ENCODE assay signal across 1 cellular context in the genomic region with DNA sequence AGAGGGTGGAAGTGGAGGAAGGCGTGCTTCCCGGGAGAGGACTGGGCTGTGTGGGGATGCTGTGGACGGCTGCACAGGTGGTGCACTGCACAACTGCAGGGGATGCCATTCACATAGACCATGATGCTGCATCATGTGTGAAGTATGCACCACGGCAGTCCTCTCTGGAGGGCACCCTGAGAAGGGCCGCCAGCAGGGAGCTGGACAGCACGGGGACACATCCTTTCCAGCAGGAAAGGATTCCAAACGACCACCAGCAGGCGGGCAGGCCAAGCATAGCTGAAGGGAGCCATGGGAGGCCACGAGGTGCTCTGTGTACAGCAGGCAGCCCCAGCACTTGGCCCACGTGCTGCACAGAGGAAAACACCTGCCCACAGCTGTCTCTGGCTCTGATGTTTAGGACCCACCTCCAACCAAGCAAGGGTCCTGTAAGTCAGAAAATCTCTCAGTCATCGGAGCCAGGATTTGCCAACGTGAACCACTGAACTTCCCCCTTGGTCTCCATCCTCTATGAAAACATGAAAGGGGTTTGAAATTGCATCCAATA.
TF ChIP-seq lines count a peak whose summit lies in the region.

No MANE protein-coding gene starts in this region.

TF ChIP-seq in IMR-90, 13 proteins besides CTCF, POLR2A, EP300 and RAD21:
- no peak for TF ChIP-seq NFE2L2 (IDR thresholded peaks at IDR 0.05; ENCODE audit: low read depth, low read length)
- no peak for TF ChIP-seq MXI1 (IDR thresholded peaks at IDR 0.05; ENCODE audit: borderline replicate concordance, low read depth, low read length)
- TF ChIP-seq BHLHE40 (IDR thresholded peaks at IDR 0.05; ENCODE audit: low read depth, low read length) = no peak
- no peak for TF ChIP-seq RFX5 (IDR thresholded peaks at IDR 0.05; ENCODE audit: low read depth, low read length)
- TF ChIP-seq CHD1 (IDR thresholded peaks at IDR 0.05; ENCODE audit: low read depth, low read length) = no peak
- TF ChIP-seq FOS (IDR thresholded peaks at IDR 0.05; ENCODE audit: low read depth, low read length) = no peak
- TF ChIP-seq CEBPB (IDR thresholded peaks at IDR 0.05; ENCODE audit: low read depth, low read length) = no peak
- no peak for TF ChIP-seq SMC3 (IDR thresholded peaks at IDR 0.05; ENCODE audit: low read depth, low read length)
- no peak for TF ChIP-seq MAFK (IDR thresholded peaks at IDR 0.05; ENCODE audit: low read depth, low read length)
- TF ChIP-seq, protein P1, sequence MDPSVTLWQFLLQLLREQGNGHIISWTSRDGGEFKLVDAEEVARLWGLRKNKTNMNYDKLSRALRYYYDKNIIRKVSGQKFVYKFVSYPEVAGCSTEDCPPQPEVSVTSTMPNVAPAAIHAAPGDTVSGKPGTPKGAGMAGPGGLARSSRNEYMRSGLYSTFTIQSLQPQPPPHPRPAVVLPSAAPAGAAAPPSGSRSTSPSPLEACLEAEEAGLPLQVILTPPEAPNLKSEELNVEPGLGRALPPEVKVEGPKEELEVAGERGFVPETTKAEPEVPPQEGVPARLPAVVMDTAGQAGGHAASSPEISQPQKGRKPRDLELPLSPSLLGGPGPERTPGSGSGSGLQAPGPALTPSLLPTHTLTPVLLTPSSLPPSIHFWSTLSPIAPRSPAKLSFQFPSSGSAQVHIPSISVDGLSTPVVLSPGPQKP (IDR thresholded peaks at IDR 0.05; ENCODE audit: borderline replicate concordance, low read depth, low read length) = no peak
- TF ChIP-seq, protein P2, sequence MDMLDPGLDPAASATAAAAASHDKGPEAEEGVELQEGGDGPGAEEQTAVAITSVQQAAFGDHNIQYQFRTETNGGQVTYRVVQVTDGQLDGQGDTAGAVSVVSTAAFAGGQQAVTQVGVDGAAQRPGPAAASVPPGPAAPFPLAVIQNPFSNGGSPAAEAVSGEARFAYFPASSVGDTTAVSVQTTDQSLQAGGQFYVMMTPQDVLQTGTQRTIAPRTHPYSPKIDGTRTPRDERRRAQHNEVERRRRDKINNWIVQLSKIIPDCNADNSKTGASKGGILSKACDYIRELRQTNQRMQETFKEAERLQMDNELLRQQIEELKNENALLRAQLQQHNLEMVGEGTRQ (IDR thresholded peaks at IDR 0.05; ENCODE audit: low read depth, low read length) = no peak
- TF ChIP-seq MAZ (IDR thresholded peaks at IDR 0.05; ENCODE audit: borderline replicate concordance, low read depth, low read length) = no peak
- no peak for TF ChIP-seq RCOR1 (IDR thresholded peaks at IDR 0.05; ENCODE audit: insufficient replicate concordance, low read length)
